In the genomic region with DNA sequence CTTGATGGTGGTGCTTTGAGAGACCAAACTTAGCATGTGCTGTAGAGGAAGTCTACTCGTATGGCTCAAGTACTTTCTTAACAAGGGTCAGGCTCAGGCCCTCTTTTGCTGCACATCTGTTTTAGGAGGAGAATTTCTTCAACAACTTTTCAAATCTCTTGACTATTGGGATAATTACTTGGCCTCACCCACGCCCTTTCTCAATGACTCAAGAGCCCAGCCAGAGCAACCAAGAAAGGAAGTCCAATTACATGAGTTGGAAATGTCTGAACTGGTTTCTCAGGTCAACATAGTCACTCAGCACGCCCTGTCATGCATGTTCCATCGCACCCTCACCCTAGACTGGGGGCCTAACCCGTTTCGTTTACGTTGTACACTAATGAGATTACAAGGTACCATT, we compare ENCODE assay signal across 24 cellular contexts. TPM values are rescaled to one million over a fixed set of nuclear protein-coding genes. Genes with fewer than 3 reads are reported as not detected.
DNase-seq lines count a peak whose midpoint lies in the region; ATAC-seq, FAIRE-seq and TF ChIP-seq lines count a peak whose summit lies in the region.
"Had no signal": no experiment of that assay in that cellular context is flagged by ENCODE, and none has a peak within 500 bp of the region (broad histone marks: within the 10 kb centered on the region; RNA-seq: fewer than 3 reads in every experiment).

No MANE protein-coding gene starts in this region.

- DNase-seq in MCF 10A (ENCODE audit: unreplicated experiment) (peak; percentile 18), breast epithelium (ENCODE audit: low spot score in 2 of 2) (no peak), GM12878 (ENCODE audit: low read depth, low spot score) (no peak), foreskin keratinocyte (peak in 1 of 2 donors; percentile 76)
- DNase-seq: activated CD4-positive, alpha-beta T cell treated with anti-CD3 and anti-CD28 coated beads, Interleukin-2, amount 50 U/mL, for 4 hours; activated gamma-delta T cell; amniotic stem cell; Kasumi-1; naive thymus-derived CD4-positive, alpha-beta T cell; NCI-H1092; NCI-H526 treated with DMSO at 0.1 percent for 48 hours; posterior cingulate gyrus; SHP77 treated with DMSO at 0.1 percent for 48 hours; stimulated activated CD4-positive, alpha-beta T cell treated with anti-CD3 and anti-CD28 coated beads, Interleukin-4, amount 100 ng/mL, for 4 hours; substantia nigra had no signal

- H3K4me1 ChIP-seq in breast epithelium (no peaks in the 10 kb centered on the region), GM12878 (ENCODE audit: control insufficient read depth, insufficient read depth, low read length) (no peaks in the 10 kb centered on the region), foreskin keratinocyte (peaks cover 8% of the 10 kb centered on the region), subcutaneous abdominal adipose tissue (ENCODE audit: control insufficient read depth in 5 of 5, insufficient read depth in 5 of 5, low read length in 5 of 5) (peaks cover 0 to 14% (median 9%) of the 10 kb centered on the region in 5 donors)

- no peak for TF ChIP-seq EP300 in GM12878 (IDR thresholded peaks at IDR 0.05; ENCODE audit: borderline replicate concordance in 1 of 2, control insufficient read depth in 1 of 2, low read depth in 2 of 2, low read length in 2 of 2)

- TF ChIP-seq CTCF in MCF 10A (IDR thresholded peaks at IDR 0.05; ENCODE audit: unreplicated experiment) (no peak), breast epithelium (IDR thresholded peaks at IDR 0.05) (no peak), GM12878 (IDR thresholded peaks at IDR 0.05 in 2 of 3, conservative IDR thresholded peaks at IDR 0.05 in 1 of 3; ENCODE audit: control insufficient read depth in 2 of 3, extremely low read depth in 1 of 3, insufficient read depth in 1 of 3, low read depth in 3 of 3, low read length in 3 of 3) (no peak), foreskin keratinocyte (conservative IDR thresholded peaks at IDR 0.05) (no peak)

- RAD21 ChIA-PET in GM12878 (lab: Charles Lee; ENCODE audit: unreplicated experiment): interaction anchor here (1.4 to 8.7 kb wide), 4 partner anchors 66 to 122 kb away, joined by 4 to 199 read pairs (median 10); no protein-coding TSS in a partner anchor

- CTCF ChIA-PET in MCF 10A (lab: Yijun Ruan, JAX): interaction anchor here (0.6 to 9.5 kb wide), 2 partner anchors 123 to 205 kb away, joined by 3 to 372 read pairs; no protein-coding TSS in a partner anchor
- CTCF ChIA-PET in GM12878 (lab: Yijun Ruan, JAX): interaction anchor here (0.6 to 13.3 kb wide), 3 partner anchors 109 to 369 kb away, joined by 3 to 577 read pairs (median 6); no protein-coding TSS in a partner anchor

- POLR2A ChIA-PET in MCF 10A (lab: Yijun Ruan, JAX): interaction anchor here (0.6 kb wide), 1 partner anchor 224 kb away, joined by 3 read pairs; no protein-coding TSS in a partner anchor
- POLR2A ChIA-PET in GM12878 (lab: Charles Lee): no interaction called here

- H3K27ac Mint-ChIP-seq in MCF 10A (ENCODE audit: low read depth, unreplicated experiment): no peak overlapping the region
- H3K27ac Mint-ChIP-seq: GM23338 had no signal

- no peaks in the 10 kb centered on the region for H4K20me1 ChIP-seq in GM12878 (ENCODE audit: control insufficient read depth, insufficient read depth)

- TF ChIP-seq POLR2A in breast epithelium (IDR thresholded peaks at IDR 0.05) (no peak), GM12878 (IDR thresholded peaks at IDR 0.05; ENCODE audit: low read depth, low read length) (no peak)

- H3K27me3 ChIP-seq in breast epithelium (no peaks in the 10 kb centered on the region), GM12878 (replicated peaks in 1 of 2; ENCODE audit: control insufficient read depth in 2 of 2, insufficient read depth in 2 of 2, low read length in 1 of 2) (no peaks in the 10 kb centered on the region), foreskin keratinocyte (no peaks in the 10 kb centered on the region), subcutaneous abdominal adipose tissue (ENCODE audit: control insufficient read depth in 5 of 5, insufficient read depth in 4 of 5, low read length in 5 of 5) (peaks cover 0 to 3% (median 0%) of the 10 kb centered on the region in 5 donors)
- H3K27me3 ChIP-seq: vagina had no signal

- BruUV-seq in MCF 10A (replicated peaks; lab: Mats Ljungman, UMichigan) (no TSS peak), GM12878 (replicated peaks; lab: Mats Ljungman, UMichigan) (no TSS peak)

- H3K27me3 Mint-ChIP-seq in MCF 10A (ENCODE audit: insufficient read depth, unreplicated experiment): no peaks in the 10 kb centered on the region

- H2AFZ ChIP-seq in GM12878 (ENCODE audit: control insufficient read depth, low read depth, low read length): no peak overlapping the region
- H2AFZ ChIP-seq: GM23338 had no signal

- H3K9me3 ChIP-seq in breast epithelium: no peaks in the 10 kb centered on the region
- H3K9me3 ChIP-seq in GM12878 (replicated peaks; ENCODE audit: control insufficient read depth, insufficient read depth, low read length): no peaks in the 10 kb centered on the region
- no peaks in the 10 kb centered on the region for H3K9me3 ChIP-seq in subcutaneous abdominal adipose tissue (ENCODE audit: control insufficient read depth in 5 of 5, low read length in 5 of 5)
- H3K9me3 ChIP-seq: vagina had no signal

- intact Hi-C loops in MCF 10A (cut with micrococcal nuclease) (loop anchor here (5.0 to 10.0 kb wide), 3 partner anchors 191 to 341 kb away; no protein-coding TSS in a partner anchor), breast epithelium (cut with DNase I; ENCODE audit: low total_unique reads) (no loop called here), GM12878 (cut with micrococcal nuclease; ENCODE audit: unreplicated experiment) (loop anchor here (10.0 kb wide), 1 partner anchor 61 kb away; no protein-coding TSS in a partner anchor)

- 34% methylated on average over 7 of the region's 7 CpGs for WGBS in GM12878 (ENCODE audit: insufficient coverage, insufficient replicate concordance, low lambda C conversion rate, missing lambda C conversion rate)

- H3K4me3 ChIP-seq in breast epithelium (no peak overlapping the region), GM12878 (no peak overlapping the region), subcutaneous abdominal adipose tissue (ENCODE audit: low read depth in 1 of 5, low read length in 5 of 5) (no peak overlapping the region)
- H3K4me3 ChIP-seq: GM23338, vagina had no signal

- FAIRE-seq in GM12878 (lab: Jason Lieb, UNC): no peak
- FAIRE-seq: islet of Langerhans had no signal

- TF ChIP-seq RAD21 in GM12878 (IDR thresholded peaks at IDR 0.05; ENCODE audit: insufficient read depth, low read depth, low read length): no peak

- H3K4me3 Mint-ChIP-seq in MCF 10A (ENCODE audit: unreplicated experiment): no peak overlapping the region
- H3K4me3 Mint-ChIP-seq: central memory CD8-positive, alpha-beta T cell; GM23338; naive thymus-derived CD4-positive, alpha-beta T cell had no signal

- H3K36me3 ChIP-seq in breast epithelium (no peaks in the 10 kb centered on the region), GM12878 (ENCODE audit: control insufficient read depth in 2 of 2, insufficient read depth in 2 of 2, low read length in 1 of 2) (no peaks in the 10 kb centered on the region), subcutaneous abdominal adipose tissue (ENCODE audit: control insufficient read depth in 5 of 5, insufficient read depth in 5 of 5, low read length in 5 of 5) (peaks cover 0 to 5% (median 0%) of the 10 kb centered on the region in 5 donors)
- H3K36me3 ChIP-seq: vagina had no signal

- SMC1A ChIA-PET in GM12878 (lab: Charles Lee; ENCODE audit: uncharacterized antibody, unreplicated experiment): interaction anchor here (0.9 to 10.4 kb wide), 9 partner anchors 8 to 242 kb away, joined by 3 to 309 read pairs (median 6); no protein-coding TSS in a partner anchor

- H3K79me2 ChIP-seq in GM12878 (ENCODE audit: control insufficient read depth, insufficient read depth, low read length): no peaks in the 10 kb centered on the region

- H3K27ac ChIP-seq in breast epithelium: no peak overlapping the region
- H3K27ac ChIP-seq in GM12878 (ENCODE audit: control insufficient read depth, insufficient read depth): no peak overlapping the region
- peak overlapping the region; percentile 18 for H3K27ac ChIP-seq in foreskin keratinocyte
- H3K27ac ChIP-seq in subcutaneous abdominal adipose tissue (ENCODE audit: low read depth, low read length): peak overlapping the region; percentile 9
- H3K27ac ChIP-seq: C4-2B, vagina had no signal

- in situ Hi-C loops in GM12878 (cut with MboI): loop anchor here (5.0 kb wide), 1 partner anchor 113 kb away; no protein-coding TSS in a partner anchor

- H3K4me1 Mint-ChIP-seq in MCF 10A (ENCODE audit: insufficient read depth, unreplicated experiment): peaks cover 4% of the 10 kb centered on the region
- H3K4me1 Mint-ChIP-seq: GM23338 had no signal

- no peaks in the 10 kb centered on the region for H3K9me3 Mint-ChIP-seq in MCF 10A (ENCODE audit: unreplicated experiment)
- H3K9me3 Mint-ChIP-seq: central memory CD8-positive, alpha-beta T cell; GM23338 had no signal

- ATAC-seq in GM12878 (peak; percentile 33), foreskin keratinocyte (peak; percentile 72), GM18867 (IDR thresholded peaks at IDR 0.05; ENCODE audit: unreplicated experiment) (no peak), GM19324 (IDR thresholded peaks at IDR 0.05; ENCODE audit: low FRiP score, unreplicated experiment) (no peak), GM21723 (IDR thresholded peaks at IDR 0.05; ENCODE audit: unreplicated experiment) (no peak)
- ATAC-seq: GM23338; naive thymus-derived CD4-positive, alpha-beta T cell had no signal

- H3K36me3 Mint-ChIP-seq in MCF 10A (ENCODE audit: insufficient read depth, unreplicated experiment): no peaks in the 10 kb centered on the region
- H3K36me3 Mint-ChIP-seq: naive thymus-derived CD4-positive, alpha-beta T cell had no signal

- H3K9ac ChIP-seq in GM12878 (ENCODE audit: control insufficient read depth, insufficient read depth, low read length) (no peak overlapping the region), subcutaneous abdominal adipose tissue (ENCODE audit: low read length in 5 of 5) (no peak overlapping the region)

- no peak overlapping the region for H3K4me2 ChIP-seq in GM12878 (ENCODE audit: control insufficient read depth, insufficient read depth)
- H3K4me2 ChIP-seq: GM23338 had no signal

RNA-seq across cellular contexts. Expression of a gene that starts 44.8 kb away (rescaled TPM):
- total RNA-seq in MCF 10A (2022): 33.4 and 49.3 TPM in 2 replicates
- total RNA-seq in breast epithelium: 10 to 100 TPM; 18.4 to 34.1 (median 28.0) TPM
- total RNA-seq in GM12878 (2013; cell fraction: nucleolus; rRNA removed): 58.3 and 67.9 TPM in 2 replicates
- 35.1 and 35.9 TPM in 2 replicates for total RNA-seq in GM12878 (2014; rRNA removed)
- total RNA-seq in GM12878 (2014; rRNA removed; fragmentation: Illumina TruSeq; extraction: Trizol): 24.5 and 32.3 TPM in 2 replicates
- total RNA-seq in GM12878 (2021): 46.9 and 48.8 TPM in 2 replicates
- polyA plus RNA-seq in GM12878 (2011; ENCODE audit: low read depth): 17.1 TPM
- 54.9 and 60.0 TPM in 2 replicates for polyA plus RNA-seq in GM12878 (2011; rRNA removed)
- 29.2 and 37.9 TPM in 2 replicates for polyA plus RNA-seq in GM12878 (2011; cell fraction: cytosol; rRNA removed)
- polyA plus RNA-seq in GM12878 (2011; cell fraction: nucleus; rRNA removed): 23.0 and 24.3 TPM in 2 replicates
- 19.5 and 21.0 TPM in 2 replicates for polyA plus RNA-seq in GM12878 (2012)
- 26.5 and 32.3 TPM in 2 replicates for polyA plus RNA-seq in GM12878 (2014; fragmentation: Illumina TruSeq; extraction: Trizol)
- polyA plus RNA-seq in GM12878 (2014; fragmentation: Nextera tagmentation; extraction: Ambion mirVana): 10 to 100 TPM; 52.1 to 69.2 TPM
- 30.6 and 31.9 TPM in 2 replicates for polyA plus RNA-seq in GM12878 (2014; rRNA removed)
- 10 to 100 TPM; 74.0 to 82.8 TPM for polyA plus RNA-seq in GM12878 (2016; fragmentation: Nextera tagmentation; extraction: Ambion mirVana)
- 36.8 and 38.3 TPM in 2 replicates for polyA minus RNA-seq in GM12878 (2011; rRNA and poly(A)+ RNA removed)
- polyA minus RNA-seq in GM12878 (2011; cell fraction: cytosol; rRNA and poly(A)+ RNA removed): 11.4 and 11.5 TPM in 2 replicates
- polyA minus RNA-seq in GM12878 (2011; cell fraction: nucleus; rRNA and poly(A)+ RNA removed): 7.7 and 16.5 TPM in 2 replicates
- 44.9 and 45.1 TPM in 2 replicates for total RNA-seq in foreskin keratinocyte
- polyA plus RNA-seq in foreskin keratinocyte: 52.7 and 57.5 TPM in 2 replicates

Comparison
In these comparisons a context has a peak if more than half of its experiments do, and no peak if none do; other contexts are left out.
1. H3K27ac ChIP-seq: peak in foreskin keratinocyte (single experiment) and subcutaneous abdominal adipose tissue (single experiment); none in breast epithelium (0 of 2) and GM12878 (single experiment).
2. ATAC-seq: peak in GM12878 (single experiment) and foreskin keratinocyte (single experiment); none in GM18867 (single experiment), GM19324 (single experiment) and GM21723 (single experiment).